1 cellular context compared by ENCODE assay signal in genomic region chr3:33658971-33659848, GRCh38.
TF ChIP-seq lines count a peak whose summit lies in the region.

No MANE protein-coding gene starts in this region.

TF ChIP-seq in GM12878, 131 proteins besides CTCF, POLR2A, EP300 and RAD21 (continued from another document and continues in another):
- peak; percentile 80; the same call in 1 of the 2 replicates for TF ChIP-seq TCF3 (IDR thresholded peaks at IDR 0.05; ENCODE audit: borderline replicate concordance, insufficient read depth, low read depth, low read length)
- TF ChIP-seq TARDBP (IDR thresholded peaks at IDR 0.05; ENCODE audit: borderline replicate concordance), result no peak
- TF ChIP-seq MYB (IDR thresholded peaks at IDR 0.05; ENCODE audit: borderline replicate concordance, low read depth, low read length), result no peak; the same call in 1 of the 2 replicates
- TF ChIP-seq IKZF1 (conservative IDR thresholded peaks at IDR 0.05), result no peak
- TF ChIP-seq ZNF217 (IDR thresholded peaks at IDR 0.05), result no peak
- TF ChIP-seq DPF2 (IDR thresholded peaks at IDR 0.05), result no peak
- TF ChIP-seq FOXK2 (IDR thresholded peaks at IDR 0.05), result no peak
- TF ChIP-seq SREBF1 (IDR thresholded peaks at IDR 0.05; ENCODE audit: low read length), result no peak
- TF ChIP-seq SMAD5 (IDR thresholded peaks at IDR 0.05; ENCODE audit: low read depth), result no peak
- no peak for TF ChIP-seq CHD4 (IDR thresholded peaks at IDR 0.05)
- no peak for TF ChIP-seq BACH1 (IDR thresholded peaks at IDR 0.05; ENCODE audit: borderline replicate concordance)
- peak; percentile 21 for TF ChIP-seq PBX3 (IDR thresholded peaks at IDR 0.05; ENCODE audit: insufficient replicate concordance, low read depth, low read length)
- no peak for TF ChIP-seq TBL1XR1 (IDR thresholded peaks at IDR 0.05; ENCODE audit: low read depth, low read length)
- peak; percentile 56; the same call in 1 of the 2 replicates for TF ChIP-seq CBFB (IDR thresholded peaks at IDR 0.05; ENCODE audit: low read depth)
- TF ChIP-seq ZBTB33 (IDR thresholded peaks at IDR 0.05), result no peak
- TF ChIP-seq NFIC (IDR thresholded peaks at IDR 0.05; ENCODE audit: low read depth, low read length), result no peak
- TF ChIP-seq YBX1 (IDR thresholded peaks at IDR 0.05), result no peak
- no peak for TF ChIP-seq LARP7 (IDR thresholded peaks at IDR 0.05)
- no peak for TF ChIP-seq SIX5 (IDR thresholded peaks at IDR 0.05; ENCODE audit: low read depth, low read length, severe bottlenecking)
- TF ChIP-seq STAT1 (conservative IDR thresholded peaks at IDR 0.05), result no peak
- no peak for TF ChIP-seq BCL11A (IDR thresholded peaks at IDR 0.05; ENCODE audit: low read depth, low read length)
- no peak; the same call in 1 of the 2 replicates for TF ChIP-seq CREM (IDR thresholded peaks at IDR 0.05; ENCODE audit: low read depth)
- no peak for TF ChIP-seq POLR2AphosphoS5 (IDR thresholded peaks at IDR 0.05; ENCODE audit: low read length)
- peak; percentile 30; the same call in 1 of the 3 replicates for TF ChIP-seq POU2F2 (IDR thresholded peaks at IDR 0.05; ENCODE audit: borderline replicate concordance, low read depth, low read length)
- no peak for TF ChIP-seq USF2 (IDR thresholded peaks at IDR 0.05; ENCODE audit: borderline replicate concordance, low read depth, low read length)
- TF ChIP-seq JUNB (IDR thresholded peaks at IDR 0.05), result no peak
- no peak for TF ChIP-seq HDGF (IDR thresholded peaks at IDR 0.05)
- no peak for TF ChIP-seq STAT3 (IDR thresholded peaks at IDR 0.05; ENCODE audit: low read depth, low read length)
- no peak for TF ChIP-seq RBBP5 (conservative IDR thresholded peaks at IDR 0.05)
- no peak for TF ChIP-seq ATF7 (IDR thresholded peaks at IDR 0.05; ENCODE audit: low read depth)
- TF ChIP-seq SMARCA5 (IDR thresholded peaks at IDR 0.05), result no peak
- TF ChIP-seq, protein P1, sequence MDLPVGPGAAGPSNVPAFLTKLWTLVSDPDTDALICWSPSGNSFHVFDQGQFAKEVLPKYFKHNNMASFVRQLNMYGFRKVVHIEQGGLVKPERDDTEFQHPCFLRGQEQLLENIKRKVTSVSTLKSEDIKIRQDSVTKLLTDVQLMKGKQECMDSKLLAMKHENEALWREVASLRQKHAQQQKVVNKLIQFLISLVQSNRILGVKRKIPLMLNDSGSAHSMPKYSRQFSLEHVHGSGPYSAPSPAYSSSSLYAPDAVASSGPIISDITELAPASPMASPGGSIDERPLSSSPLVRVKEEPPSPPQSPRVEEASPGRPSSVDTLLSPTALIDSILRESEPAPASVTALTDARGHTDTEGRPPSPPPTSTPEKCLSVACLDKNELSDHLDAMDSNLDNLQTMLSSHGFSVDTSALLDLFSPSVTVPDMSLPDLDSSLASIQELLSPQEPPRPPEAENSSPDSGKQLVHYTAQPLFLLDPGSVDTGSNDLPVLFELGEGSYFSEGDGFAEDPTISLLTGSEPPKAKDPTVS (IDR thresholded peaks at IDR 0.05; ENCODE audit: low read depth, low read length), result no peak
- TF ChIP-seq CBX5 (IDR thresholded peaks at IDR 0.05; ENCODE audit: low read depth), result peak; percentile 87
- no peak for TF ChIP-seq HDAC2 (IDR thresholded peaks at IDR 0.05)
- TF ChIP-seq BHLHE40 (IDR thresholded peaks at IDR 0.05; ENCODE audit: borderline replicate concordance in 1 of 2, low read depth in 2 of 2, low read length in 1 of 2), result no peak
- 0 out of 4 replicates have a peak, but pooled peaks of 1 of the 2 experiments have one; percentile 28 for TF ChIP-seq CEBPB (IDR thresholded peaks at IDR 0.05; ENCODE audit: borderline replicate concordance in 1 of 2, low read depth in 2 of 2, low read length in 2 of 2)
- TF ChIP-seq RCOR1 (conservative IDR thresholded peaks at IDR 0.05; ENCODE audit: low read depth, low read length), result peak; percentile 65; the same call in 1 of the 2 replicates
- peak; percentile 70 for TF ChIP-seq RAD51 (IDR thresholded peaks at IDR 0.05)
- TF ChIP-seq MTA2 (IDR thresholded peaks at IDR 0.05; ENCODE audit: low read depth), result no peak
- TF ChIP-seq, protein P2, sequence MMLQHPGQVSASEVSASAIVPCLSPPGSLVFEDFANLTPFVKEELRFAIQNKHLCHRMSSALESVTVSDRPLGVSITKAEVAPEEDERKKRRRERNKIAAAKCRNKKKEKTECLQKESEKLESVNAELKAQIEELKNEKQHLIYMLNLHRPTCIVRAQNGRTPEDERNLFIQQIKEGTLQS (IDR thresholded peaks at IDR 0.05; ENCODE audit: borderline replicate concordance, extremely low read depth, low read depth, low read length), result no peak
- peak; percentile 50; the same call in 1 of the 2 replicates for TF ChIP-seq ASH2L (IDR thresholded peaks at IDR 0.05; ENCODE audit: borderline replicate concordance, low read depth)
- no peak for TF ChIP-seq MTA3 (IDR thresholded peaks at IDR 0.05; ENCODE audit: borderline replicate concordance, low read length)
- TF ChIP-seq BMI1 (IDR thresholded peaks at IDR 0.05; ENCODE audit: borderline replicate concordance), result no peak
- no peak for TF ChIP-seq GABPA (IDR thresholded peaks at IDR 0.05; ENCODE audit: low read depth)
- TF ChIP-seq SRF (IDR thresholded peaks at IDR 0.05; ENCODE audit: low read depth in 2 of 2, low read length in 2 of 2), result no peak
- no peak for TF ChIP-seq ETV6 (conservative IDR thresholded peaks at IDR 0.05 in 1 of 2, IDR thresholded peaks at IDR 0.05 in 1 of 2; ENCODE audit: borderline replicate concordance in 1 of 2, low read depth in 1 of 2)
- TF ChIP-seq, protein P3, sequence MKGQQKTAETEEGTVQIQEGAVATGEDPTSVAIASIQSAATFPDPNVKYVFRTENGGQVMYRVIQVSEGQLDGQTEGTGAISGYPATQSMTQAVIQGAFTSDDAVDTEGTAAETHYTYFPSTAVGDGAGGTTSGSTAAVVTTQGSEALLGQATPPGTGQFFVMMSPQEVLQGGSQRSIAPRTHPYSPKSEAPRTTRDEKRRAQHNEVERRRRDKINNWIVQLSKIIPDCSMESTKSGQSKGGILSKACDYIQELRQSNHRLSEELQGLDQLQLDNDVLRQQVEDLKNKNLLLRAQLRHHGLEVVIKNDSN (IDR thresholded peaks at IDR 0.05; ENCODE audit: borderline replicate concordance, extremely low read length, insufficient read depth, low read depth, low read length), result no peak
- TF ChIP-seq SMAD1 (IDR thresholded peaks at IDR 0.05; ENCODE audit: low read depth, partially characterized antibody), result no peak
- no peak for TF ChIP-seq IRF5 (IDR thresholded peaks at IDR 0.05; ENCODE audit: borderline replicate concordance)
- peak; percentile 37 for TF ChIP-seq NRF1 (conservative IDR thresholded peaks at IDR 0.05; ENCODE audit: low read depth, low read length)
- no peak for TF ChIP-seq NR2C1 (IDR thresholded peaks at IDR 0.05)
- TF ChIP-seq, protein P4, sequence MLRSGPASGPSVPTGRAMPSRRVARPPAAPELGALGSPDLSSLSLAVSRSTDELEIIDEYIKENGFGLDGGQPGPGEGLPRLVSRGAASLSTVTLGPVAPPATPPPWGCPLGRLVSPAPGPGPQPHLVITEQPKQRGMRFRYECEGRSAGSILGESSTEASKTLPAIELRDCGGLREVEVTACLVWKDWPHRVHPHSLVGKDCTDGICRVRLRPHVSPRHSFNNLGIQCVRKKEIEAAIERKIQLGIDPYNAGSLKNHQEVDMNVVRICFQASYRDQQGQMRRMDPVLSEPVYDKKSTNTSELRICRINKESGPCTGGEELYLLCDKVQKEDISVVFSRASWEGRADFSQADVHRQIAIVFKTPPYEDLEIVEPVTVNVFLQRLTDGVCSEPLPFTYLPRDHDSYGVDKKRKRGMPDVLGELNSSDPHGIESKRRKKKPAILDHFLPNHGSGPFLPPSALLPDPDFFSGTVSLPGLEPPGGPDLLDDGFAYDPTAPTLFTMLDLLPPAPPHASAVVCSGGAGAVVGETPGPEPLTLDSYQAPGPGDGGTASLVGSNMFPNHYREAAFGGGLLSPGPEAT (IDR thresholded peaks at IDR 0.05; ENCODE audit: low read depth), result peak; percentile 88
- TF ChIP-seq ZNF207 (IDR thresholded peaks at IDR 0.05; ENCODE audit: borderline replicate concordance), result 0 out of 2 replicates have a peak, but pooled peaks have one; percentile 37
- no peak for TF ChIP-seq ZSCAN29 (IDR thresholded peaks at IDR 0.05)
- TF ChIP-seq EZH2 (IDR thresholded peaks at IDR 0.05; ENCODE audit: borderline replicate concordance, control insufficient read depth, low read depth, low read length), result no peak
- TF ChIP-seq KAT2A (conservative IDR thresholded peaks at IDR 0.05; ENCODE audit: control insufficient read depth, low read depth, low read length), result no peak
- 0 out of 2 replicates have a peak, but pooled peaks have one; percentile 23 for TF ChIP-seq ATF2 (IDR thresholded peaks at IDR 0.05; ENCODE audit: low read length)
- no peak for TF ChIP-seq SUZ12 (IDR thresholded peaks at IDR 0.05; ENCODE audit: unreplicated experiment)
- TF ChIP-seq ZNF384 (IDR thresholded peaks at IDR 0.05; ENCODE audit: borderline replicate concordance, low read depth, low read length), result no peak
- no peak for TF ChIP-seq NFXL1 (IDR thresholded peaks at IDR 0.05; ENCODE audit: borderline replicate concordance)
- no peak for TF ChIP-seq ZZZ3 (IDR thresholded peaks at IDR 0.05; ENCODE audit: control insufficient read depth, insufficient read length, low read depth)
- TF ChIP-seq CBX3 (IDR thresholded peaks at IDR 0.05; ENCODE audit: borderline replicate concordance, low read depth), result no peak
- TF ChIP-seq E2F4 (IDR thresholded peaks at IDR 0.05; ENCODE audit: low read depth, low read length), result no peak
- no peak for TF ChIP-seq EGR1 (IDR thresholded peaks at IDR 0.05; ENCODE audit: borderline replicate concordance in 1 of 2, low read depth in 2 of 2, low read length in 2 of 2)
